9 cellular contexts compared by ENCODE assay signal in genomic region chr6:63272397-63272796, GRCh38. TPM values are rescaled to one million over a fixed set of nuclear protein-coding genes. Genes with fewer than 3 reads are reported as not detected.
DNase-seq lines count a peak whose midpoint lies in the region; ATAC-seq and TF ChIP-seq lines count a peak whose summit lies in the region.
"Had no signal": no experiment of that assay in that cellular context is flagged by ENCODE, and none has a peak within 500 bp of the region (broad histone marks: within the 10 kb centered on the region; RNA-seq: fewer than 3 reads in every experiment).

No MANE protein-coding gene starts in this region.

- TF ChIP-seq CTCF in dorsolateral prefrontal cortex (IDR thresholded peaks at IDR 0.05 in 54 of 56, conservative IDR thresholded peaks at IDR 0.05 in 2 of 56; ENCODE audit: low read depth in 1 of 56, partially characterized antibody in 56 of 56) (peak in 55 of 56 donors; percentile 24 to 76 (median 52)), spleen (IDR thresholded peaks at IDR 0.05 in 8 of 11, conservative IDR thresholded peaks at IDR 0.05 in 3 of 11) (no peak)

- intact Hi-C loops in dorsolateral prefrontal cortex (cut with DNase I): no loop called here
- intact Hi-C loops in spleen (cut with DNase I; ENCODE audit: low total_unique reads): no loop called here

- DNase-seq in NCI-H1092 treated with DMSO at 0.1 percent for 48 hours (lab: John Stamatoyannopoulos, UW) (peak; percentile 23), NCI-H1092 (lab: John Stamatoyannopoulos, UW) (no peak), NCI-H526 treated with DMSO at 0.1 percent for 48 hours (lab: John Stamatoyannopoulos, UW) (peak; percentile 3), dorsolateral prefrontal cortex (no peak), putamen (ENCODE audit: low spot score) (peak; percentile 11), spleen (no peak)

- no peaks in the 10 kb centered on the region for H3K9me3 ChIP-seq in spleen
- H3K9me3 ChIP-seq: thoracic aorta had no signal

- H3K4me1 ChIP-seq in spleen: no peaks in the 10 kb centered on the region

- H3K4me3 ChIP-seq in dorsolateral prefrontal cortex: no peak overlapping the region
- H3K4me3 ChIP-seq in spleen: no peak overlapping the region
- H3K4me3 ChIP-seq: thoracic aorta had no signal

- ATAC-seq in GM19023 (IDR thresholded peaks at IDR 0.05; ENCODE audit: unreplicated experiment) (no peak), HG02642 (IDR thresholded peaks at IDR 0.05; ENCODE audit: poor library complexity, unreplicated experiment) (no peak)

- no peaks in the 10 kb centered on the region for H3K36me3 ChIP-seq in spleen
- H3K36me3 ChIP-seq: thoracic aorta had no signal

- no peak for TF ChIP-seq POLR2A in spleen (IDR thresholded peaks at IDR 0.05)

- 2 to 8% (median 4%) methylated on average over 1 of the region's 1 CpG for WGBS in spleen, 5 donors

- H3K27ac ChIP-seq in dorsolateral prefrontal cortex (no peak overlapping the region), spleen (no peak overlapping the region)
- H3K27ac ChIP-seq: thoracic aorta had no signal

- H3K27me3 ChIP-seq in dorsolateral prefrontal cortex: no peaks in the 10 kb centered on the region
- H3K27me3 ChIP-seq in spleen (replicated peaks in 1 of 7): no peaks in the 10 kb centered on the region

RNA-seq across cellular contexts. Expression of gene LGSN, which starts 47.4 kb away (rescaled TPM):
- total RNA-seq in dorsolateral prefrontal cortex: under 1 TPM in 14 of 120 experiments, not detected in 106; 0.09 to 0.51 (median 0.24) TPM
- total RNA-seq in spleen: under 1 TPM in 6 of 7 donors, not detected in 1; 0.13 to 0.46 (median 0.15) TPM
- polyA plus RNA-seq in spleen: under 1 TPM; 0.09 to 0.10 (median 0.09) TPM
- total RNA-seq: thoracic aorta had no signal

Comparison
In these comparisons a context has a peak if more than half of its experiments do, and no peak if none do; other contexts are left out.
1. DNase-seq: peak in NCI-H1092 treated with DMSO at 0.1 percent for 48 hours (single experiment), NCI-H526 treated with DMSO at 0.1 percent for 48 hours (single experiment) and putamen (single experiment); none in NCI-H1092 (single experiment), dorsolateral prefrontal cortex (0 of 10) and spleen (single experiment).
2. CTCF ChIP-seq: peak in dorsolateral prefrontal cortex (55 of 56); none in spleen (0 of 11).